21 cellular contexts compared by ENCODE assay signal in genomic region chr20:63296411-63297299, GRCh38. TPM values are rescaled to one million over a fixed set of nuclear protein-coding genes. Genes with fewer than 3 reads are reported as not detected.
A peak's percentile ranks its signal among the peaks of the same experiment; 100 is the strongest.
DNase-seq lines count a peak whose midpoint lies in the region; TF ChIP-seq lines count a peak whose summit lies in the region.
"Had no signal": no experiment of that assay in that cellular context is flagged by ENCODE, and none has a peak within 500 bp of the region (broad histone marks: within the 10 kb centered on the region; RNA-seq: fewer than 3 reads in every experiment).

No MANE protein-coding gene starts in this region.

- H4K20me1 ChIP-seq in BLaER1 treated with 17β-estradiol and CSF1 and Interleukin-3, amounts not matched to agents 10 nM and 100 nM: peaks cover 0 to 43% (median 10%) of the 10 kb centered on the region in 11 experiments; a peak in 16 of 22 replicates
- no peaks in the 10 kb centered on the region for H4K20me1 ChIP-seq in hepatocyte (ENCODE audit: insufficient read depth, poor library complexity, severe bottlenecking)

- peaks cover 22 to 35% (median 31%) of the 10 kb centered on the region in 11 experiments for H3K27me3 ChIP-seq in BLaER1 treated with 17β-estradiol and CSF1 and Interleukin-3, amounts not matched to agents 10 nM and 100 nM
- peaks cover 10% of the 10 kb centered on the region for H3K27me3 ChIP-seq in hepatocyte

- peaks cover 9 to 14% (median 10%) of the 10 kb centered on the region in 11 experiments for H3K9me3 ChIP-seq in BLaER1 treated with 17β-estradiol and CSF1 and Interleukin-3, amounts not matched to agents 10 nM and 100 nM (replicated peaks in 1 of 11)
- no peaks in the 10 kb centered on the region for H3K9me3 ChIP-seq in HEK293 (ENCODE audit: control insufficient read depth, insufficient read depth, low read depth, low read length)
- H3K9me3 ChIP-seq in hepatocyte (ENCODE audit: low read depth): no peaks in the 10 kb centered on the region

- no peaks in the 10 kb centered on the region for H3K9me2 ChIP-seq in hepatocyte (replicated peaks; ENCODE audit: insufficient read depth)

- no peaks in the 10 kb centered on the region for H3K36me3 ChIP-seq in BLaER1 treated with 17β-estradiol and CSF1 and Interleukin-3, amounts not matched to agents 10 nM and 100 nM
- H3K36me3 ChIP-seq in HEK293 (ENCODE audit: control insufficient read depth in 2 of 2, insufficient read depth in 1 of 2, low read length in 2 of 2) (no peaks in the 10 kb centered on the region), hepatocyte (replicated peaks; ENCODE audit: insufficient read depth, low read depth) (no peaks in the 10 kb centered on the region)
- H3K36me3 ChIP-seq: SJSA1 had no signal

- POLR2A ChIA-PET in HEK293 (lab: Yijun Ruan, JAX): no interaction called here

- no peak for TF ChIP-seq CTCF in HEK293 (tag by site-specific recombination; IDR thresholded peaks at IDR 0.05)
- no peak for TF ChIP-seq CTCF in hepatocyte (IDR thresholded peaks at IDR 0.05; ENCODE audit: poor library complexity)

- CTCF ChIA-PET in HEK293 (lab: Yijun Ruan, JAX): interaction anchor here (0.9 to 2.4 kb wide), 5 partner anchors 12 to 85 kb away, joined by 3 to 6 read pairs (median 3); no protein-coding TSS in a partner anchor

- H2AFZ ChIP-seq in hepatocyte: no peak overlapping the region

- no peak overlapping the region for H3K27ac ChIP-seq in BLaER1 treated with 17β-estradiol and CSF1 and Interleukin-3, amounts not matched to agents 10 nM and 100 nM
- H3K27ac ChIP-seq in HEK293 (ENCODE audit: extremely low read depth, low read depth, low read length) (no peak overlapping the region), hepatocyte (no peak overlapping the region)
- H3K27ac ChIP-seq: C4-2B, SJSA1 had no signal

- DNase-seq in globus pallidus (ENCODE audit: low spot score) (peak; percentile 20), pons (ENCODE audit: low spot score) (peak; percentile 14), hepatocyte (ENCODE audit: low spot score) (no peak), NCI-H510A (lab: John Stamatoyannopoulos, UW) (no peak)
- no peak for DNase-seq in effector CD8-positive, alpha-beta T cell (lab: John Stamatoyannopoulos, UW)
- DNase-seq: ACHN; Calu3; CD8-positive, alpha-beta memory T cell; DMS153; KG1; NCI-H1105; NCI-H2029; NCI-H2227 treated with DMSO at 0.1 percent for 48 hours; NCI-H510A treated with DMSO at 0.1 percent for 48 hours; NCI-H748 treated with DMSO at 0.1 percent for 48 hours; NK-92 treated with Interleukin-12 subunit alpha and Interleukin-12 subunit beta, amount 100 ng/mL, for 24 hours had no signal

- no peak overlapping the region for H3K9ac ChIP-seq in BLaER1 treated with 17β-estradiol and CSF1 and Interleukin-3, amounts not matched to agents 10 nM and 100 nM

- no peak overlapping the region for H3K4me3 ChIP-seq in BLaER1 treated with 17β-estradiol and CSF1 and Interleukin-3, amounts not matched to agents 10 nM and 100 nM
- H3K4me3 ChIP-seq in HEK293 (ENCODE audit: low read depth, low read length): no peak overlapping the region
- no peak overlapping the region for H3K4me3 ChIP-seq in hepatocyte
- H3K4me3 ChIP-seq: SJSA1 had no signal

- peak overlapping the region in 8 of 11 experiments; percentile 29 to 64 (median 50); a peak in 15 of 22 replicates for H3K4me2 ChIP-seq in BLaER1 treated with 17β-estradiol and CSF1 and Interleukin-3, amounts not matched to agents 10 nM and 100 nM
- no peak overlapping the region for H3K4me2 ChIP-seq in hepatocyte

- peaks cover 0 to 50% (median 44%) of the 10 kb centered on the region in 10 experiments; a peak in 17 of 20 replicates for H3K4me1 ChIP-seq in BLaER1 treated with 17β-estradiol and CSF1 and Interleukin-3, amounts not matched to agents 10 nM and 100 nM
- H3K4me1 ChIP-seq in HEK293 (ENCODE audit: control insufficient read depth, insufficient read depth, low read length) (no peaks in the 10 kb centered on the region), hepatocyte (ENCODE audit: insufficient read depth) (no peaks in the 10 kb centered on the region)
- H3K4me1 ChIP-seq: SJSA1 had no signal

- WGBS in hepatocyte (ENCODE audit: low lambda C conversion rate, missing lambda C conversion rate): 75% methylated on average over 20 of the region's 21 CpGs

- H3K79me2 ChIP-seq in hepatocyte: no peaks in the 10 kb centered on the region

TF ChIP-seq in HEK293, 187 proteins besides CTCF, POLR2A, EP300 and RAD21:
- no peak for TF ChIP-seq TCF7L2 (IDR thresholded peaks at IDR 0.05; ENCODE audit: borderline replicate concordance, low read depth, low read length)
- no peak for TF ChIP-seq ZNF548 (tag by site-specific recombination; IDR thresholded peaks at IDR 0.05)
- peak; percentile 57 for TF ChIP-seq ZSCAN4 (tag by site-specific recombination; IDR thresholded peaks at IDR 0.05)
- TF ChIP-seq ZNF571 (tag by site-specific recombination; IDR thresholded peaks at IDR 0.05): no peak
- TF ChIP-seq ZNF416 (tag by site-specific recombination; IDR thresholded peaks at IDR 0.05): no peak
- TF ChIP-seq ZNF621 (tag by site-specific recombination; IDR thresholded peaks at IDR 0.05): no peak
- TF ChIP-seq ZNF596 (tag by site-specific recombination; IDR thresholded peaks at IDR 0.05): no peak

RNA-seq across cellular contexts. Expression of gene COL20A1, which starts 3.7 kb away (rescaled TPM):
- total RNA-seq in hepatocyte: not detected in 2 replicates
- polyA plus RNA-seq in hepatocyte: not detected in 2 replicates
- total RNA-seq: Calu3, SJSA1 had no signal
- polyA plus RNA-seq: CD8-positive, alpha-beta memory T cell had no signal

RNA-seq across cellular contexts. Expression of gene ARFGAP1, which starts 24.0 kb away (rescaled TPM):
- total RNA-seq in hepatocyte: 54.9 and 78.2 TPM in 2 replicates
- polyA plus RNA-seq in hepatocyte: 99.0 and 134 TPM in 2 replicates

RNA-seq across cellular contexts. Expression of gene NKAIN4, which starts 42.4 kb away (rescaled TPM):
- total RNA-seq in hepatocyte: 13.5 and 23.0 TPM in 2 replicates
- 21.0 and 22.9 TPM in 2 replicates for polyA plus RNA-seq in hepatocyte
- total RNA-seq: Calu3; CD8-positive, alpha-beta memory T cell; H4; SJSA1 had no signal
- polyA plus RNA-seq: CD8-positive, alpha-beta memory T cell had no signal

Comparison
In these comparisons a context has a peak if more than half of its experiments do, and no peak if none do; other contexts are left out.
1. DNase-seq: peak in globus pallidus (single experiment) and pons (single experiment); none in effector CD8-positive, alpha-beta T cell (single experiment), hepatocyte (single experiment) and NCI-H510A (single experiment).